ENCODE assay signal across 30 cellular contexts in the genomic region with DNA sequence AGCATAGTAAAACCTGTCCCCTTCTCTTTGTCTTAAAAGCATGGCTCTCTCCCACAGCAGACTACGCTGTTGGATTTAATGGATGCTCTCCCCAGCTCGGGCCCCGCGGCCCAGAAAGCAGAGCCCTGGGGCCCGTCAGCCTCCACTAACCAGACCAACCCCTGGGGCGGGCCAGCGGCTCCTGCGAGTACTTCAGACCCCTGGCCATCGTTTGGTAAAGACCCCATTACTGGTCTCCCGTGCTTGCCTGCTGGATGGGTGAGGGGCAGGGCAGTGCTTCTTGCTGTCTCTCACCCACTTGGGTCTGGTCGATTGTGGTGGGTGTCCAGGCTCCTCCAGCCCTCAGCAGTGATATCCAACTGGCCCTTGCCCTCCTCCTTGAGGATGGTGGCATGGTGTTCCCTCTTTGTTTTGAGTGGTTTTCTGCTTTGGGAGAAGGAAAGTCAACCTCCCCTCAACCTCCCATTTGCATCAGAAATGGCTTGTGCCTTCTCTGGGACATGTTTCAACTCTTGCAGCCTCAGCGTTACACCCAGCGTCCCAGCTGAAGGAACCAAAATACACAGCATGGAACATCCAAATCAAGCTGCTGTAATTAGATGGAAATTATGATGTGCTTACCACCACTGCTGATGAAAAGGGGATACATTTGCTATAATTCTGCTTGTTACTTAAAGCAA. TPM values are rescaled to one million over a fixed set of nuclear protein-coding genes. Genes with fewer than 3 reads are reported as not detected.
DNase-seq lines count a peak whose midpoint lies in the region; ATAC-seq and TF ChIP-seq lines count a peak whose summit lies in the region.
"Had no signal": no experiment of that assay in that cellular context is flagged by ENCODE, and none has a peak within 500 bp of the region (broad histone marks: within the 10 kb centered on the region; RNA-seq: fewer than 3 reads in every experiment).

No MANE protein-coding gene starts in this region.

- peaks cover 2% of the 10 kb centered on the region for H3K79me1 ChIP-seq in trophoblast cell (ENCODE audit: low read length)

- no peak overlapping the region for H4K12ac ChIP-seq in trophoblast cell (ENCODE audit: low read depth, low read length)

- DNase-seq in left cardiac atrium: peak; percentile 14
- no peak for DNase-seq in left ventricle myocardium superior
- DNase-seq in dorsolateral prefrontal cortex: peak in 3 of 10 donors; percentile 25 to 39 (median 33)
- DNase-seq in trophoblast cell: no peak
- DNase-seq in tibial nerve (ENCODE audit: low spot score in 2 of 2): no peak
- DNase-seq in medulla oblongata (ENCODE audit: extremely low spot score): no peak
- no peak for DNase-seq in superior temporal gyrus (ENCODE audit: extremely low spot score)
- DNase-seq: activated CD4-positive, alpha-beta memory T cell treated with anti-CD3 and anti-CD28 coated beads for 36 hours; activated CD4-positive, alpha-beta T cell treated with anti-CD3 and anti-CD28 coated beads for 1 hour; activated CD8-positive, alpha-beta memory T cell treated with anti-CD3 and anti-CD28 coated beads, Interleukin-2, amount 50 U/mL, for 4 hours; activated naive CD4-positive, alpha-beta T cell treated with Interleukin-2 at 50 U/mL for 16 hours; body of pancreas; CD4-positive, CD25-positive, alpha-beta regulatory T cell; DMS79 treated with DMSO at 0.1 percent for 48 hours; effector CD4-positive, alpha-beta T cell; GDM1; Karpas-422; NCI-H1417; NCI-H2029 treated with DMSO at 0.1 percent for 48 hours; NCI-H2227 treated with DMSO at 0.1 percent for 48 hours; NCI-H69; PC-9; SHP77 treated with DMSO at 0.1 percent for 48 hours; T-helper 2 cell; uterus had no signal

- intact Hi-C loops in left cardiac atrium (cut with DNase I) (no loop called here), left ventricle myocardium superior (cut with micrococcal nuclease) (no loop called here), dorsolateral prefrontal cortex (cut with DNase I) (no loop called here)

- H3K79me2 ChIP-seq in trophoblast cell (ENCODE audit: control insufficient read depth, insufficient read depth, low read length, poor library complexity): no peaks in the 10 kb centered on the region

- no peak overlapping the region for H2BK12ac ChIP-seq in trophoblast cell (ENCODE audit: low read length)

- peak overlapping the region; percentile 17 for H3K18ac ChIP-seq in trophoblast cell (ENCODE audit: low read length)

- H2BK5ac ChIP-seq in trophoblast cell (ENCODE audit: low read depth, low read length, poor library complexity): no peak overlapping the region

- H3K4ac ChIP-seq in trophoblast cell (ENCODE audit: low read depth, low read length): no peak overlapping the region

- no peak overlapping the region for H2AK5ac ChIP-seq in trophoblast cell (ENCODE audit: low read length)

- peaks cover 38 to 46% of the 10 kb centered on the region in 2 experiments for H3K36me3 ChIP-seq in trophoblast cell (ENCODE audit: control insufficient read depth in 1 of 2, insufficient read depth in 2 of 2, low read length in 2 of 2)
- H3K36me3 ChIP-seq in tibial nerve: peaks cover 0 to 51% (median 0%) of the 10 kb centered on the region in 3 donors
- H3K36me3 ChIP-seq: neural progenitor cell, uterus had no signal

- H3K4me2 ChIP-seq in trophoblast cell (ENCODE audit: low read length): no peak overlapping the region
- H3K4me2 ChIP-seq: neural progenitor cell, PC-9 had no signal

- H3K4me3 ChIP-seq in dorsolateral prefrontal cortex (no peak overlapping the region), trophoblast cell (ENCODE audit: low read depth, low read length) (no peak overlapping the region), tibial nerve (no peak overlapping the region)
- H3K4me3 ChIP-seq: body of pancreas, HAP-1, neural progenitor cell, PC-9, uterus had no signal

- H2AFZ ChIP-seq in trophoblast cell (ENCODE audit: insufficient read depth, low read length, poor library complexity): no peak overlapping the region
- H2AFZ ChIP-seq: neural progenitor cell, PC-9 had no signal

- no peak overlapping the region for H3K9ac ChIP-seq in trophoblast cell (ENCODE audit: low read length)
- H3K9ac ChIP-seq: neural progenitor cell had no signal

- ATAC-seq in left cardiac atrium (no peak), left ventricle myocardium superior (no peak), GM18505 (IDR thresholded peaks at IDR 0.05; ENCODE audit: unreplicated experiment) (no peak)
- ATAC-seq: body of pancreas; stimulated activated effector memory CD8-positive, alpha-beta T cell treated with anti-CD3 and anti-CD28 coated beads, Interleukin-12 subunit alpha, Interleukin-12 subunit beta, amount 100 ng/mL, for 72 hours had no signal

- no CpG with 5 or more reads among the region's 13 CpGs for WGBS in trophoblast cell (ENCODE audit: extremely low coverage, insufficient coverage, insufficient read length)
- 89% methylated on average over 13 of the region's 13 CpGs for WGBS in tibial nerve, 2 donors

- H3K4me1 ChIP-seq in trophoblast cell (ENCODE audit: control insufficient read depth in 1 of 2, insufficient read depth in 2 of 2, low read length in 2 of 2) (peaks cover 18 to 23% of the 10 kb centered on the region in 2 experiments), tibial nerve (peaks cover 0 to 64% (median 4%) of the 10 kb centered on the region in 4 donors)
- H3K4me1 ChIP-seq: body of pancreas had no signal

- H2BK120ac ChIP-seq in trophoblast cell (ENCODE audit: insufficient read depth, low read length, poor library complexity): no peak overlapping the region

- TF ChIP-seq CTCF in dorsolateral prefrontal cortex (IDR thresholded peaks at IDR 0.05 in 54 of 56, conservative IDR thresholded peaks at IDR 0.05 in 2 of 56; ENCODE audit: low read depth in 1 of 56, partially characterized antibody in 56 of 56) (no peak), tibial nerve (IDR thresholded peaks at IDR 0.05) (no peak)

- H3K9me3 ChIP-seq in trophoblast cell (ENCODE audit: insufficient read depth, low read depth, low read length) (no peaks in the 10 kb centered on the region), tibial nerve (no peaks in the 10 kb centered on the region)
- H3K9me3 ChIP-seq: body of pancreas, HAP-1, uterus had no signal

- no peaks in the 10 kb centered on the region for H3K27me3 ChIP-seq in dorsolateral prefrontal cortex
- H3K27me3 ChIP-seq in trophoblast cell (ENCODE audit: insufficient read depth, low read length): no peaks in the 10 kb centered on the region
- H3K27me3 ChIP-seq in tibial nerve: no peaks in the 10 kb centered on the region
- H3K27me3 ChIP-seq: body of pancreas, neural progenitor cell, uterus had no signal

- H4K91ac ChIP-seq in trophoblast cell (ENCODE audit: low read depth, low read length): no peak overlapping the region

- no peak overlapping the region for H3K23ac ChIP-seq in trophoblast cell (ENCODE audit: low read length)

- H4K8ac ChIP-seq in trophoblast cell (ENCODE audit: low read depth, low read length): no peak overlapping the region

- H3K14ac ChIP-seq in trophoblast cell (ENCODE audit: low read length): no peak overlapping the region

- H3K27ac ChIP-seq in dorsolateral prefrontal cortex (peak overlapping the region; percentile 23 to 100 (median 97)), trophoblast cell (ENCODE audit: low read depth, low read length) (no peak overlapping the region), tibial nerve (peak overlapping the region; percentile 23 to 73 (median 46))
- H3K27ac ChIP-seq: body of pancreas, epithelial cell of prostate, neural progenitor cell, PC-9 had no signal

- TF ChIP-seq POLR2A in tibial nerve (IDR thresholded peaks at IDR 0.05): no peak
- no peak for TF ChIP-seq POLR2A in GM18505 (IDR thresholded peaks at IDR 0.05; ENCODE audit: borderline replicate concordance, extremely low read depth, insufficient read depth, insufficient read length)

- no peak for TF ChIP-seq EP300 in tibial nerve (IDR thresholded peaks at IDR 0.05)

RNA-seq across cellular contexts. Expression of a gene that starts 49.3 kb away (rescaled TPM):
- total RNA-seq in left cardiac atrium (1 to 10 TPM; 7.3 to 8.4 TPM), left ventricle myocardium superior (5.9 TPM), dorsolateral prefrontal cortex (10 to 100 TPM; 10.3 to 48.5 (median 28.0) TPM), tibial nerve (10 to 100 TPM; 21.6 to 65.4 (median 43.4) TPM)
- 7.2 and 7.3 TPM in 2 replicates for polyA plus RNA-seq in trophoblast cell (2013)
